25 cellular contexts compared by ENCODE assay signal in genomic region chr17:70161519-70161918, GRCh38.
"Had no signal": no experiment of that assay in that cellular context is flagged by ENCODE, and none has a peak within 500 bp of the region (broad histone marks: within the 10 kb centered on the region; RNA-seq: fewer than 3 reads in every experiment).

No MANE protein-coding gene starts in this region.

- H3K4me1 ChIP-seq: neural progenitor cell, psoas muscle, right lobe of liver, sigmoid colon, stomach, thyroid gland, tibial nerve, upper lobe of left lung, vagina had no signal

- H3K9ac ChIP-seq: neural progenitor cell, parathyroid adenoma had no signal

- H2AFZ ChIP-seq: neural progenitor cell, parathyroid adenoma had no signal

- FAIRE-seq: small intestine, urothelium cell line had no signal

- H3K4me2 ChIP-seq: neural progenitor cell had no signal

- DNase-seq: natural killer cell; occipital lobe; ovary; posterior cingulate gyrus; psoas muscle; right cardiac atrium; right lobe of liver; sigmoid colon; small intestine; stimulated activated CD4-positive, alpha-beta T cell treated with anti-CD3 and anti-CD28 coated beads, Interleukin-15, amount 100 ng/mL, for 24 hours; stimulated activated CD4-positive, alpha-beta T cell treated with anti-CD3 and anti-CD28 coated beads, Interleukin-2, amount 100 ng/mL, for 24 hours; stimulated activated CD4-positive, alpha-beta T cell treated with anti-CD3 and anti-CD28 coated beads, Interleukin-2, amount 100 ng/mL, for 48 hours; stimulated activated CD4-positive, alpha-beta T cell treated with anti-CD3 and anti-CD28 coated beads, Interleukin-4, amount 100 ng/mL, for 24 hours; stimulated activated naive B cell treated with anti-CD40 and anti-IgM and Interleukin-4, amounts not matched to agents 10 μg/mL and 1 μg/mL and 100 μg/mL, for 72 hours; stimulated activated naive CD4-positive, alpha-beta T cell treated with Interleukin-2 at 50 U/mL for 16 hours; stomach; thyroid gland; trophoblast cell; upper lobe of left lung had no signal

- H3K27me3 ChIP-seq: neural progenitor cell, ovary, sigmoid colon, stomach, thyroid gland, tibial nerve, upper lobe of left lung, vagina had no signal

- H3K9me3 ChIP-seq: ovary, psoas muscle, right lobe of liver, sigmoid colon, stomach, thoracic aorta, thyroid gland, tibial nerve, upper lobe of left lung, vagina had no signal

- H3K27ac ChIP-seq: neural progenitor cell, ovary, parathyroid adenoma, psoas muscle, right lobe of liver, sigmoid colon, stomach, thoracic aorta, thyroid gland, tibial nerve, upper lobe of left lung, vagina had no signal

- H3K36me3 ChIP-seq: neural progenitor cell, ovary, right lobe of liver, sigmoid colon, stomach, thoracic aorta, thyroid gland, tibial nerve, upper lobe of left lung, vagina had no signal

- H3K4me3 ChIP-seq: neural progenitor cell, ovary, psoas muscle, right lobe of liver, sigmoid colon, stomach, thoracic aorta, thyroid gland, tibial nerve, upper lobe of left lung, vagina had no signal
